In the genomic region with DNA sequence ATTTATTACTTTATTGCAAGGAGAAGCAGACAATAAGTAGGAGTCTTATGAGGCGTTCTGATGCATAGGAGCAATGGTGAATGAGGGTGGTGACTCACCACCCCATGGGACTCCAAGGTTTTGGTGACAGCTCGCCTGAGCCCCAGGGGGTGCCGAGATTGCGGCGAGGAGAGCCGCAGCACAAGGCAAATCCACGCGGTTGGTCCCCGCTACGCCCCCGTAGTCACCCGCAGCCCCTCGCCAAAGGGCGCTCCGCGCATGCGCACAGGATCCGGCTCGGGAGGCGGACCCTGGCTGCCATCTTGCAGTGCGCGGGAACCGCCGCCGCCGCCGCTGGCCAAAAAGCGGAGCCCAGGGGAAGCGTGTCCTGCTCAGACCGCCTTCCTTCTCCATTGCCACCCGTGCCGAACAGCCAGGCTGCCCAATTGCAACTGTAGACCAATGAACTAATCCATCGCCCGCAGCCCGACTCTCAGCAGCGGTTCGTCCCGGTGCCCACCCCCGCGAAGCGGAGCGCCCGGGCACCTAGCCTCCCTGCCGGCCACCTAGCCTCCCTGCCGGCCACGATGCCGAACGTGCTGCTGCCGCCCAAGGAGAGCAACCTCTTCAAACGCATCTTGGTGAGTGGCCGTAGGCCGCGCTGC, we compare ENCODE assay signal across 8 cellular contexts. TPM values are rescaled to one million over a fixed set of nuclear protein-coding genes. Genes with fewer than 3 reads are reported as not detected.
A peak's percentile ranks its signal among the peaks of the same experiment; 100 is the strongest.
DNase-seq lines count a peak whose midpoint lies in the region; ATAC-seq, FAIRE-seq and TF ChIP-seq lines count a peak whose summit lies in the region.

TSS of gene NAA16 (plus strand) at position 305 of the 644 bp plus-strand sequence. CDS start at position 567, 262 bp downstream.

- TF ChIP-seq POLR2A in GM12892 (IDR thresholded peaks at IDR 0.05; ENCODE audit: low read depth, low read length) (peak; percentile 83), adrenal gland (IDR thresholded peaks at IDR 0.05) (peak in 1 of 2 donors; percentile 72)

- DNase-seq in GM12892 (ENCODE audit: insufficient read length), result peak; percentile 92
- DNase-seq in NCI-H1436 (lab: John Stamatoyannopoulos, UW), result peak; percentile 84
- DNase-seq in T-cell, result peak; percentile 85 to 97 (median 92)
- peak; percentile 93 to 96 (median 94) for DNase-seq in adrenal gland
- DNase-seq in heart right ventricle, result peak; percentile 94 to 96
- DNase-seq in posterior cingulate gyrus, result peak; percentile 88 to 98 (median 90)
- peak; percentile 98 for DNase-seq in type B pancreatic cell (ENCODE audit: extremely low spot score, unreplicated experiment)

- H3K4me3 Mint-ChIP-seq in T-cell (peak within 1 kb of the TSS; percentile 91 to 98 (median 93)), type B pancreatic cell (peak within 1 kb of the TSS; percentile 93)

- intact Hi-C loops in adrenal gland (cut with DNase I) (no loop called here), heart right ventricle (cut with DNase I) (loop anchor here in 2 of 10 donors (5.0 to 10.0 kb wide), 2 partner anchors 49 to 246 kb away; partner anchors contain the start of genes MTRF1 (in 2 of the 2) and WBP4 (in 1 of the 2)), posterior cingulate gyrus (cut with DNase I) (loop anchor here (1.0 to 5.0 kb wide), 2 partner anchors 49 to 117 kb away; partner anchors contain the start of genes KBTBD7 and MTRF1)

- H3K4me1 ChIP-seq in adrenal gland (replicated peaks in 1 of 2), result peaks cover 0 to 25% of the 10 kb centered on the region in 2 donors
- H3K4me1 ChIP-seq in heart right ventricle, result peaks cover 0 to 46% (median 34%) of the 10 kb centered on the region in 9 donors

- TF ChIP-seq CTCF in adrenal gland (IDR thresholded peaks at IDR 0.05) (peak in 3 of 6 experiments; percentile 7 to 37 (median 26)), heart right ventricle (IDR thresholded peaks at IDR 0.05) (peak in 3 of 9 donors; percentile 6 to 18 (median 9)), type B pancreatic cell (conservative IDR thresholded peaks at IDR 0.05) (peak; percentile 36)

- CTCF ChIA-PET in T-cell (lab: Charles Lee), result no interaction called here

- H3K4me3 ChIP-seq in adrenal gland, result peak within 1 kb of the TSS; percentile 38 to 85 (median 78)
- peak within 1 kb of the TSS; percentile 71 to 100 (median 97) for H3K4me3 ChIP-seq in heart right ventricle

- no peaks in the 10 kb centered on the region for H3K27me3 ChIP-seq in adrenal gland
- no peaks in the 10 kb centered on the region for H3K27me3 ChIP-seq in heart right ventricle

- POLR2A ChIA-PET in T-cell (lab: Charles Lee), result no interaction called here

- H3K27me3 Mint-ChIP-seq in T-cell (no peaks in the 10 kb centered on the region), type B pancreatic cell (no peaks in the 10 kb centered on the region)

- H3K9me3 Mint-ChIP-seq in T-cell, result no peaks in the 10 kb centered on the region
- H3K9me3 Mint-ChIP-seq in type B pancreatic cell, result no peaks in the 10 kb centered on the region

- H3K36me3 ChIP-seq in adrenal gland (replicated peaks in 1 of 2) (no peaks in the 10 kb centered on the region), heart right ventricle (no peaks in the 10 kb centered on the region)

- peak within 1 kb of the TSS; percentile 77 to 95 (median 87) for H3K27ac ChIP-seq in adrenal gland
- peak within 1 kb of the TSS; percentile 77 to 96 (median 92) for H3K27ac ChIP-seq in heart right ventricle

- peak; percentile 96 for FAIRE-seq in GM12892 (lab: Jason Lieb, UNC)

- H3K27ac Mint-ChIP-seq in T-cell, result peak within 1 kb of the TSS; percentile 89 to 93
- peak within 1 kb of the TSS; percentile 90 for H3K27ac Mint-ChIP-seq in type B pancreatic cell

- H3K4me1 Mint-ChIP-seq in T-cell, result peaks cover 35 to 51% (median 40%) of the 10 kb centered on the region in 3 donors
- peaks cover 11% of the 10 kb centered on the region for H3K4me1 Mint-ChIP-seq in type B pancreatic cell (ENCODE audit: unreplicated experiment)

- no peaks in the 10 kb centered on the region for H3K9me3 ChIP-seq in adrenal gland (replicated peaks in 1 of 3)
- no peaks in the 10 kb centered on the region for H3K9me3 ChIP-seq in heart right ventricle

- 0% methylated on average over 6 to 53 of the region's 53 CpGs for WGBS in adrenal gland, 4 donors
- 0% methylated on average over 50 to 53 of the region's 53 CpGs for WGBS in heart right ventricle, 2 donors

- H3K36me3 Mint-ChIP-seq in T-cell (no peaks in the 10 kb centered on the region), type B pancreatic cell (peaks cover 3% of the 10 kb centered on the region)

- peak; percentile 80 for ATAC-seq in HG02798 (IDR thresholded peaks at IDR 0.05; ENCODE audit: poor library complexity, unreplicated experiment)
- ATAC-seq in T-cell (replicated peaks in 1 of 4), result peak; percentile 82 to 86 (median 84)
- peak; percentile 96 to 98 (median 96) for ATAC-seq in heart right ventricle

RNA-seq across cellular contexts. Expression of gene NAA16, which starts in this region (rescaled TPM):
- 9.2 TPM for polyA plus RNA-seq in GM12892 (2012; ENCODE audit: missing spikeins)
- total RNA-seq in T-cell, result 10 to 100 TPM; 45.7 to 93.7 (median 49.6) TPM
- total RNA-seq in adrenal gland, result 10 to 100 TPM in 7 of 8 donors, 1 to 10 TPM in 1; 3.2 to 23.7 (median 16.0) TPM
- polyA plus RNA-seq in adrenal gland, result 10 to 100 TPM; 16.7 to 20.0 (median 17.0) TPM
- total RNA-seq in heart right ventricle, result 10 to 100 TPM in 2 of 10 donors, 1 to 10 TPM in 8; 5.6 to 10.3 (median 8.5) TPM
- polyA plus RNA-seq in heart right ventricle, result 10 to 100 TPM in 1 of 2 donors, 1 to 10 TPM in 1; 3.4 to 15.1 TPM
- total RNA-seq in type B pancreatic cell (ENCODE audit: low replicate concordance), result 19.0 and 44.6 TPM in 2 replicates

Comparison
In these comparisons a context has a peak if more than half of its experiments do, and no peak if none do; other contexts are left out.
1. Peak in every context shown above with its lines: DNase-seq, ATAC-seq, H3K4me3 ChIP-seq and H3K27ac ChIP-seq.